In genomic region chr9:129344623-129345495, GRCh38 we compare ENCODE assay signal across 20 cellular contexts.
DNase-seq lines count a peak whose midpoint lies in the region; ATAC-seq, FAIRE-seq and TF ChIP-seq lines count a peak whose summit lies in the region.
"Had no signal": no experiment of that assay in that cellular context is flagged by ENCODE, and none has a peak within 500 bp of the region (broad histone marks: within the 10 kb centered on the region; RNA-seq: fewer than 3 reads in every experiment).

No MANE protein-coding gene starts in this region.

- intact Hi-C loops in CD14-positive monocyte (cut with micrococcal nuclease) = loop anchor here in 1 of 2 donors (2.0 to 10.0 kb wide), 5 partner anchors 37 to 430 kb away; partner anchors contain the start of gene C9orf50
- intact Hi-C loops in esophagus muscularis mucosa (cut with DNase I) = no loop called here

- peaks cover 0 to 3% (median 0%) of the 10 kb centered on the region in 7 donors for H3K9me3 Mint-ChIP-seq in CD14-positive monocyte
- H3K9me3 Mint-ChIP-seq: activated T-cell treated with anti-CD3 and anti-CD28 coated beads, Interleukin-2, amount 50 U/mL, for 24 hours; endodermal cell; nephron progenitor cell had no signal

- no peak for TF ChIP-seq POLR2A in esophagus muscularis mucosa (IDR thresholded peaks at IDR 0.05; ENCODE audit: low read depth)

- TF ChIP-seq EP300 in esophagus muscularis mucosa (IDR thresholded peaks at IDR 0.05) = no peak

- H3K27ac Mint-ChIP-seq in CD14-positive monocyte = peak overlapping the region; percentile 97 to 99 (median 97)
- H3K27ac Mint-ChIP-seq: endodermal cell had no signal

- H3K4me1 ChIP-seq in esophagus muscularis mucosa = peaks cover 3 to 20% (median 8%) of the 10 kb centered on the region in 4 donors
- peaks cover 4 to 19% (median 4%) of the 10 kb centered on the region in 3 donors for H3K4me1 ChIP-seq in skeletal muscle tissue (ENCODE audit: control insufficient read depth in 3 of 3, insufficient read depth in 3 of 3, low read length in 3 of 3)

- DNase-seq in CD14-positive monocyte (ENCODE audit: low spot score) (no peak), MV-4-11 (lab: John Stamatoyannopoulos, UW) (peak; percentile 76), esophagus muscularis mucosa (ENCODE audit: extremely low spot score) (no peak), D721Med (ENCODE audit: insufficient read length, low spot score) (no peak)
- no peak for DNase-seq in stimulated activated CD8-positive, alpha-beta memory T cell treated with anti-CD3 and anti-CD28 coated beads, Interleukin-4, amount 100 ng/mL, for 48 hours
- DNase-seq: activated CD4-positive, alpha-beta T cell treated with anti-CD3 and anti-CD28 coated beads, Interleukin-2, amount 50 U/mL, for 1 hour; activated T-cell treated with anti-CD3 and anti-CD28 coated beads, Interleukin-2, amount 50 U/mL, for 24 hours; central memory CD4-positive, alpha-beta T cell; NCI-H1436; NCI-H226; nephron progenitor cell; stimulated activated CD4-positive, alpha-beta T cell treated with anti-CD3 and anti-CD28 coated beads, Interleukin-2, amount 100 ng/mL, for 24 hours had no signal

- H3K36me3 ChIP-seq in esophagus muscularis mucosa = no peaks in the 10 kb centered on the region
- no peaks in the 10 kb centered on the region for H3K36me3 ChIP-seq in skeletal muscle tissue (ENCODE audit: control insufficient read depth in 3 of 3, insufficient read depth in 3 of 3, low read length in 3 of 3)

- TF ChIP-seq CTCF in CD14-positive monocyte (IDR thresholded peaks at IDR 0.05) = no peak
- no peak for TF ChIP-seq CTCF in esophagus muscularis mucosa (IDR thresholded peaks at IDR 0.05)
- no peak for TF ChIP-seq CTCF in D721Med (IDR thresholded peaks at IDR 0.05; ENCODE audit: insufficient read depth, missing control alignments)

- H3K9me3 ChIP-seq in esophagus muscularis mucosa = no peaks in the 10 kb centered on the region
- H3K9me3 ChIP-seq in skeletal muscle tissue (ENCODE audit: control insufficient read depth in 3 of 3, low read length in 3 of 3) = no peaks in the 10 kb centered on the region
- H3K9me3 ChIP-seq: SK-N-SH had no signal

- H3K27me3 Mint-ChIP-seq in CD14-positive monocyte (ENCODE audit: low read depth in 3 of 3) = no peaks in the 10 kb centered on the region
- H3K27me3 Mint-ChIP-seq: activated naive CD8-positive, alpha-beta T cell; activated T-cell treated with anti-CD3 and anti-CD28 coated beads, Interleukin-2, amount 50 U/mL, for 24 hours had no signal

- WGBS in esophagus muscularis mucosa = 80% methylated on average over 11 of the region's 11 CpGs

- peaks cover 13 to 22% of the 10 kb centered on the region in 2 donors for H3K36me3 Mint-ChIP-seq in CD14-positive monocyte
- H3K36me3 Mint-ChIP-seq: activated naive CD8-positive, alpha-beta T cell had no signal

- no peak overlapping the region for H3K9ac ChIP-seq in skeletal muscle tissue (ENCODE audit: low read depth in 1 of 3, low read length in 3 of 3)
- H3K9ac ChIP-seq: KMS-11, SK-N-SH had no signal

- no peak for FAIRE-seq in D721Med (lab: Jason Lieb, UNC)

- H3K4me1 Mint-ChIP-seq in CD14-positive monocyte = peaks cover 78% of the 10 kb centered on the region

- H3K27me3 ChIP-seq in esophagus muscularis mucosa = no peaks in the 10 kb centered on the region
- H3K27me3 ChIP-seq in skeletal muscle tissue (ENCODE audit: control insufficient read depth in 3 of 3, insufficient read depth in 3 of 3, low read length in 3 of 3) = no peaks in the 10 kb centered on the region

- no peak overlapping the region for H3K4me3 ChIP-seq in esophagus muscularis mucosa
- no peak overlapping the region for H3K4me3 ChIP-seq in skeletal muscle tissue (ENCODE audit: low read length in 3 of 3)
- H3K4me3 ChIP-seq: lung had no signal

- H3K27ac ChIP-seq in esophagus muscularis mucosa (replicated peaks in 1 of 4) = peak overlapping the region; percentile 15 to 69 (median 51)
- peak overlapping the region; percentile 66 for H3K27ac ChIP-seq in skeletal muscle tissue (ENCODE audit: low read depth, low read length)
- H3K27ac ChIP-seq: KMS-11 had no signal

- peak overlapping the region; percentile 66 to 79 for H3K4me3 Mint-ChIP-seq in CD14-positive monocyte
- H3K4me3 Mint-ChIP-seq: activated naive CD8-positive, alpha-beta T cell; activated T-cell treated with anti-CD3 and anti-CD28 coated beads, Interleukin-2, amount 50 U/mL, for 24 hours; endodermal cell; nephron progenitor cell had no signal

- no peak for ATAC-seq in GM18520 (IDR thresholded peaks at IDR 0.05; ENCODE audit: unreplicated experiment)
- ATAC-seq in GM21390 (IDR thresholded peaks at IDR 0.05; ENCODE audit: unreplicated experiment) = no peak
